1 cellular context compared by ENCODE assay signal in genomic region chr1:224080082-224080774, GRCh38.
TF ChIP-seq lines count a peak whose summit lies in the region.

No MANE protein-coding gene starts in this region.

TF ChIP-seq in K562, 482 proteins besides CTCF, POLR2A, EP300 and RAD21 (continued from another document):
- TF ChIP-seq MYC (IDR thresholded peaks at IDR 0.05; ENCODE audit: low read depth, low read length) (peak; percentile 37; the same call in 1 of the 2 replicates), MYC (CRISPR knock-in tag; IDR thresholded peaks at IDR 0.05; ENCODE audit: borderline replicate concordance, low read depth) (no peak), NFATC3 (IDR thresholded peaks at IDR 0.05) (peak; percentile 82; the same call in 1 of the 2 replicates), SMARCB1 (IDR thresholded peaks at IDR 0.05; ENCODE audit: insufficient read length, low read depth) (no peak), NFIC (IDR thresholded peaks at IDR 0.05) (peak; percentile 37), ZNF639 (CRISPR knock-in tag; conservative IDR thresholded peaks at IDR 0.05 in 1 of 2, IDR thresholded peaks at IDR 0.05 in 1 of 2) (peak in 1 of 2 experiments; percentile 47; a peak in 1 of 4 replicates), PHF20 (IDR thresholded peaks at IDR 0.05; ENCODE audit: partially characterized antibody) (no peak), BHLHE40 (IDR thresholded peaks at IDR 0.05; ENCODE audit: low read length) (peak; percentile 26; the same call in 1 of the 2 replicates), ATF3 (IDR thresholded peaks at IDR 0.05) (peak; percentile 87), ATF3 (CRISPR knock-in tag; conservative IDR thresholded peaks at IDR 0.05) (no peak), ETV6 (IDR thresholded peaks at IDR 0.05; ENCODE audit: borderline replicate concordance in 1 of 2, low read depth in 2 of 2, low read length in 1 of 2) (no peak), ETV6 (CRISPR knock-in tag; IDR thresholded peaks at IDR 0.05; ENCODE audit: borderline replicate concordance) (no peak), SOX6 (IDR thresholded peaks at IDR 0.05) (peak; percentile 93), L3MBTL2 (IDR thresholded peaks at IDR 0.05) (peak; percentile 47; the same call in 1 of the 2 replicates), SMARCE1 (IDR thresholded peaks at IDR 0.05) (peak; percentile 85), PBX2 (CRISPR knock-in tag; IDR thresholded peaks at IDR 0.05; ENCODE audit: low read depth) (no peak), PBX2 (tag; conservative IDR thresholded peaks at IDR 0.05; ENCODE audit: low read depth) (peak; percentile 78), XRCC3 (IDR thresholded peaks at IDR 0.05) (no peak), MEIS2 (IDR thresholded peaks at IDR 0.05; ENCODE audit: partially characterized antibody) (peak; percentile 89), C11orf30 (IDR thresholded peaks at IDR 0.05; ENCODE audit: low read depth) (peak; percentile 50), NCOA1 (IDR thresholded peaks at IDR 0.05; ENCODE audit: low read depth) (peak; percentile 56; the same call in 1 of the 2 replicates), PHF8 (IDR thresholded peaks at IDR 0.05; ENCODE audit: borderline replicate concordance, low read length) (no peak), ARID3A (IDR thresholded peaks at IDR 0.05; ENCODE audit: borderline replicate concordance, low read depth, low read length) (peak; percentile 57; the same call in 1 of the 2 replicates), RCOR1 (IDR thresholded peaks at IDR 0.05; ENCODE audit: borderline replicate concordance in 1 of 2, low read depth in 2 of 2, low read length in 2 of 2) (peak in 1 of 2 experiments; percentile 89; a peak in 3 of 4 replicates), CTBP1 (IDR thresholded peaks at IDR 0.05; ENCODE audit: borderline replicate concordance) (peak; percentile 85), TAL1 (IDR thresholded peaks at IDR 0.05) (peak; percentile 57; the same call in 1 of the 2 replicates), POLR3A (IDR thresholded peaks at IDR 0.05; ENCODE audit: borderline replicate concordance, extremely low read depth, insufficient read depth, insufficient read length) (no peak), TSHZ1 (CRISPR knock-in tag; IDR thresholded peaks at IDR 0.05) (no peak), ATF1 (CRISPR knock-in tag; IDR thresholded peaks at IDR 0.05) (no peak), ATF1 (tag; IDR thresholded peaks at IDR 0.05) (peak; percentile 39), KDM1A (IDR thresholded peaks at IDR 0.05) (peak; percentile 32 to 62; a peak in 2 of 4 replicates), CBX3 (IDR thresholded peaks at IDR 0.05; ENCODE audit: borderline replicate concordance in 1 of 2, low read length in 2 of 2) (peak in 1 of 2 experiments; percentile 33; a peak in 1 of 3 replicates), MGA (IDR thresholded peaks at IDR 0.05) (peak; percentile 60; the same call in 1 of the 2 replicates), RNF2 (IDR thresholded peaks at IDR 0.05) (0 out of 2 replicates have a peak, but pooled peaks have one; percentile 50)
